In genomic region chr6:62445521-62445920, GRCh38 we compare ENCODE assay signal across 21 cellular contexts.
"Had no signal": no experiment of that assay in that cellular context is flagged by ENCODE, and none has a peak within 500 bp of the region (broad histone marks: within the 10 kb centered on the region; RNA-seq: fewer than 3 reads in every experiment).

No MANE protein-coding gene starts in this region.

- H3K4me1 ChIP-seq: adrenal gland, body of pancreas, Peyer's patch had no signal

- H3K9me3 ChIP-seq: adrenal gland, body of pancreas had no signal

- H3K27ac ChIP-seq: adrenal gland, body of pancreas, Peyer's patch, RWPE1 had no signal

- H3K27me3 ChIP-seq: adrenal gland, body of pancreas, Peyer's patch had no signal

- H3K36me3 ChIP-seq: adrenal gland, Peyer's patch had no signal

- DNase-seq: activated CD4-positive, alpha-beta T cell treated with anti-CD3 and anti-CD28 coated beads for 48 hours; activated CD4-positive, alpha-beta T cell treated with anti-CD3 and anti-CD28 coated beads, Interleukin-2, amount 50 U/mL, for 4 hours; activated CD4-positive, CD25-positive, alpha-beta regulatory T cell treated with anti-CD3 and anti-CD28 coated beads, Interleukin-2, amount 50 U/mL, for 72 hours; activated CD8-positive, alpha-beta memory T cell treated with anti-CD3 and anti-CD28 coated beads, Interleukin-2, amount 50 U/mL, for 48 hours; activated CD8-positive, alpha-beta T cell treated with anti-CD3 and anti-CD28 coated beads, Interleukin-2, amount 10 ng/mL, durations not matched to agents 7 days and 5 days; activated naive CD4-positive, alpha-beta T cell treated with anti-CD3 and anti-CD28 coated beads, Interleukin-2, amount 50 U/mL, for 16 hours; activated naive CD8-positive, alpha-beta T cell treated with anti-CD3 and anti-CD28 coated beads, Interleukin-2, amount 10 ng/mL, durations not matched to agents 7 days and 5 days; activated T-cell treated with anti-CD3 and anti-CD28 coated beads, Interleukin-2, amount 50 U/mL, for 1 hour; adrenal gland; anterior cingulate cortex; body of pancreas; KG1; NCI-H1048; NCI-H146; NCI-H187 treated with DMSO at 0.1 percent for 48 hours; NCI-H2081 treated with DMSO at 0.1 percent for 48 hours; NCI-H446; NCI-H524; Peyer's patch; SHP77 had no signal

- H3K4me3 ChIP-seq: adrenal gland, body of pancreas, Peyer's patch had no signal
